8 cellular contexts compared by ENCODE assay signal in the genomic region with DNA sequence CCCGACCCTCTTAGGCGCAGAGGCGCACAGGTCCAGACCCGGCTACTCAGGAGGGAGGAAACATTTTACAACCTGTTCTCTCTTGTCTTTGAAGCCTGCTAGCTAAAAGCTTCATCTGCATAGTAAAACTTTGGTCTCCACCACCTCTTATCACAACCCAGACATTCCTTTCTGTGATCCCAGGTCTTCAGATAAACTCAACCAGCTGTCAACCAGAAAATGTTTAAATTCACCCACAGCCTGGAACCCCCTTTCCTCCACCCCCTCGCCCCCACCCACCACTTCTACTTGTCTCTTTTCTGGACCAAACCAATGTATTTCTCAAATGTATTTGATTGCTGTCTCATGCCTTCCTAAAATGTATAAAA.
A peak's percentile ranks its signal among the peaks of the same experiment; 100 is the strongest.
DNase-seq lines count a peak whose midpoint lies in the region; ATAC-seq, FAIRE-seq and TF ChIP-seq lines count a peak whose summit lies in the region.
"Not testable (repeated sequence)": the region's sequence is repeated elsewhere in the genome, so short reads cannot be mapped to it uniquely, and the experiment has no call there.

No MANE protein-coding gene starts in this region.

- H3K9me3 Mint-ChIP-seq in CD4-positive, alpha-beta memory T cell; neural progenitor cell: not testable (repeated sequence)

- not testable (repeated sequence) for H3K36me3 ChIP-seq in CD4-positive, alpha-beta memory T cell (ENCODE audit: insufficient read depth, low read length); SK-N-SH (replicated peaks in 1 of 2; ENCODE audit: control insufficient read depth in 1 of 2, insufficient read depth in 2 of 2, low read length in 1 of 2); K562 (ENCODE audit: control insufficient read depth, insufficient read depth, low read length); iPS-18a (ENCODE audit: control insufficient read depth, low read depth, low read length); neural progenitor cell

- H3K27ac ChIP-seq in CD4-positive, alpha-beta memory T cell (ENCODE audit: low read depth, low read length); SK-N-SH (ENCODE audit: low read depth in 2 of 2, low read length in 1 of 2); K562 (ENCODE audit: extremely low read depth, low read depth, low read length); iPS-18a (ENCODE audit: low read length); neural progenitor cell: not testable (repeated sequence)

- not testable (repeated sequence) for TF ChIP-seq EP300 in SK-N-SH (IDR thresholded peaks at IDR 0.05; ENCODE audit: borderline replicate concordance in 1 of 2, low read depth in 1 of 2, low read length in 1 of 2); K562 (IDR thresholded peaks at IDR 0.05; ENCODE audit: low read length)

- H3K9ac ChIP-seq in SK-N-SH; K562 (ENCODE audit: insufficient read depth in 1 of 2, low read depth in 2 of 2, low read length in 2 of 2); iPS-18a (ENCODE audit: low read length); neural progenitor cell: not testable (repeated sequence)

- not testable (repeated sequence) for H3K27me3 Mint-ChIP-seq in CD4-positive, alpha-beta memory T cell; neural progenitor cell (ENCODE audit: insufficient read depth, low read depth)

- H3K4me1 Mint-ChIP-seq in CD4-positive, alpha-beta memory T cell; neural progenitor cell: not testable (repeated sequence)

- not testable (repeated sequence) for H3K27me3 ChIP-seq in CD4-positive, alpha-beta memory T cell (ENCODE audit: insufficient read depth, low read length); SK-N-SH (ENCODE audit: insufficient read depth); K562 (ENCODE audit: control insufficient read depth in 2 of 2, insufficient read depth in 2 of 2, low read length in 2 of 2); iPS-18a (ENCODE audit: control insufficient read depth, insufficient read depth, low read length); neural progenitor cell

- not testable (repeated sequence) for H3K79me2 ChIP-seq in SK-N-SH (ENCODE audit: insufficient read depth); K562 (ENCODE audit: control insufficient read depth, insufficient read depth, low read length); neural progenitor cell (ENCODE audit: low read depth)

- not testable (repeated sequence) for H3K9me1 ChIP-seq in K562 (ENCODE audit: control insufficient read depth, insufficient read depth, low read length)

- in situ Hi-C loops in K562 (cut with MboI), result not testable (repeated sequence)

- not testable (repeated sequence) for H3K36me3 Mint-ChIP-seq in CD4-positive, alpha-beta memory T cell; neural progenitor cell

- FAIRE-seq in K562 (lab: Jason Lieb, UNC), result not testable (repeated sequence)

- H4K20me1 ChIP-seq in SK-N-SH (ENCODE audit: insufficient read depth); K562 (replicated peaks; ENCODE audit: control insufficient read depth, insufficient read depth, low read length); neural progenitor cell (ENCODE audit: low read depth): not testable (repeated sequence)

- not testable (repeated sequence) for H3K4me1 ChIP-seq in CD4-positive, alpha-beta memory T cell (ENCODE audit: insufficient read depth, low read length); SK-N-SH (ENCODE audit: control insufficient read depth in 1 of 2, insufficient read depth in 2 of 2, low read depth in 1 of 2, low read length in 1 of 2); K562 (replicated peaks in 1 of 2; ENCODE audit: control insufficient read depth in 2 of 2, insufficient read depth in 2 of 2, low read length in 2 of 2); iPS-18a (ENCODE audit: control insufficient read depth, low read depth, low read length); neural progenitor cell

- DNase-seq in CD4-positive, alpha-beta memory T cell, result peak in 2 of 5 donors; percentile 0 to 6
- not testable (repeated sequence) for DNase-seq in SK-N-SH; K562 (ENCODE audit: extremely low read depth in 1 of 4, low spot score in 3 of 4); neural progenitor cell (ENCODE audit: low spot score)
- DNase-seq in activated T-cell treated with anti-CD3 and anti-CD28 coated beads, Interleukin-2, amount 50 U/mL, for 48 hours, result peak; percentile 13 to 17

- H3K9me2 ChIP-seq in SK-N-SH, result not testable (repeated sequence)

- POLR2A ChIA-PET in CD4-positive, alpha-beta memory T cell (lab: Charles Lee; ENCODE audit: partially characterized antibody); SK-N-SH (lab: Yijun Ruan, JAX); K562 (lab: Yijun Ruan, JAX): not testable (repeated sequence)

- H3K4me3 Mint-ChIP-seq in CD4-positive, alpha-beta memory T cell, result peak overlapping the region in 6 of 8 donors; percentile 26 to 71 (median 54)
- H3K4me3 Mint-ChIP-seq in neural progenitor cell, result peak overlapping the region; percentile 65

- peak overlapping the region; percentile 47; the same call in 1 of the 2 replicates for H3K4me2 ChIP-seq in SK-N-SH
- H3K4me2 ChIP-seq in K562 (ENCODE audit: insufficient read depth, low read length); neural progenitor cell: not testable (repeated sequence)

- H3K9me3 ChIP-seq in CD4-positive, alpha-beta memory T cell (ENCODE audit: control insufficient read depth in 1 of 2, low read length in 2 of 2); SK-N-SH; K562 (replicated peaks; ENCODE audit: control insufficient read depth, insufficient read depth, low read depth, low read length); iPS-18a (ENCODE audit: control insufficient read depth, low read depth, low read length); neural progenitor cell (ENCODE audit: low read depth): not testable (repeated sequence)

- not testable (repeated sequence) for H3K4me3 ChIP-seq in CD4-positive, alpha-beta memory T cell (ENCODE audit: low read length in 2 of 2); K562; neural progenitor cell
- H3K4me3 ChIP-seq in SK-N-SH (ENCODE audit: low read depth in 2 of 2, low read length in 1 of 2) (peak overlapping the region in 1 of 2 experiments; percentile 46; a peak in 2 of 4 replicates), iPS-18a (ENCODE audit: low read length) (peak overlapping the region; percentile 44)

- H3K27ac Mint-ChIP-seq in CD4-positive, alpha-beta memory T cell, result peak overlapping the region in 1 of 7 donors; percentile 48
- not testable (repeated sequence) for H3K27ac Mint-ChIP-seq in neural progenitor cell

- ATAC-seq in GM19395 (IDR thresholded peaks at IDR 0.05; ENCODE audit: unreplicated experiment), result peak; percentile 37
- ATAC-seq in HG03558 (IDR thresholded peaks at IDR 0.05; ENCODE audit: extremely low read depth, unreplicated experiment), result peak; percentile 11
- ATAC-seq in K562, result not testable (repeated sequence)

- not testable (repeated sequence) for TF ChIP-seq POLR2A in K562 (conservative IDR thresholded peaks at IDR 0.05)

- intact Hi-C loops in CD4-positive, alpha-beta memory T cell (cut with micrococcal nuclease); K562 (cut with micrococcal nuclease): not testable (repeated sequence)

- CTCF ChIA-PET in CD4-positive, alpha-beta memory T cell (lab: Charles Lee; ENCODE audit: partially characterized antibody); SK-N-SH (lab: Yijun Ruan, JAX); K562 (lab: Yijun Ruan, JAX; ENCODE audit: low intra/inter-chr PET ratio): not testable (repeated sequence)

- not testable (repeated sequence) for BruUV-seq in K562 (replicated peaks; lab: Mats Ljungman, UMichigan)

- H3F3A ChIP-seq in SK-N-SH (replicated peaks; ENCODE audit: insufficient read depth); neural progenitor cell (ENCODE audit: low read depth): not testable (repeated sequence)

- WGBS in SK-N-SH (ENCODE audit: low lambda C conversion rate), result 65% methylated on average over 1 of the region's 5 CpGs
- no CpG with 5 or more reads among the region's 5 CpGs for WGBS in K562 (ENCODE audit: insufficient coverage, low coverage, missing lambda C conversion rate)

- not testable (repeated sequence) for TF ChIP-seq CTCF in SK-N-SH (IDR thresholded peaks at IDR 0.05); K562 (IDR thresholded peaks at IDR 0.05 in 2 of 3, conservative IDR thresholded peaks at IDR 0.05 in 1 of 3; ENCODE audit: insufficient read depth in 2 of 3, low read depth in 1 of 3, low read length in 3 of 3); neural progenitor cell (IDR thresholded peaks at IDR 0.05)

- TF ChIP-seq RAD21 in SK-N-SH (IDR thresholded peaks at IDR 0.05; ENCODE audit: low read length); K562 (CRISPR knock-in tag; conservative IDR thresholded peaks at IDR 0.05 in 1 of 2, IDR thresholded peaks at IDR 0.05 in 1 of 2): not testable (repeated sequence)

- not testable (repeated sequence) for H2AFZ ChIP-seq in SK-N-SH (ENCODE audit: low read depth); K562 (ENCODE audit: low read depth, low read length); neural progenitor cell (replicated peaks)

TF ChIP-seq in K562, 482 proteins besides CTCF, POLR2A, EP300 and RAD21 (continues in another document):
- TF ChIP-seq TCF3 (CRISPR knock-in tag; IDR thresholded peaks at IDR 0.05) (peak; percentile 77), TEAD4 (IDR thresholded peaks at IDR 0.05; ENCODE audit: low read length) (peak; percentile 46), CBFA2T2 (conservative IDR thresholded peaks at IDR 0.05) (peak; percentile 62), NFIC (IDR thresholded peaks at IDR 0.05) (peak; percentile 18; the same call in 1 of the 2 replicates), ARID1B (IDR thresholded peaks at IDR 0.05) (peak; percentile 66), TAL1 (IDR thresholded peaks at IDR 0.05) (peak; percentile 70), NCOR1 (IDR thresholded peaks at IDR 0.05) (peak; percentile 50), CBFA2T3 (IDR thresholded peaks at IDR 0.05) (peak; percentile 69)
- not testable (repeated sequence) for TF ChIP-seq TEAD4 (CRISPR knock-in tag; IDR thresholded peaks at IDR 0.05; ENCODE audit: borderline replicate concordance)
